Comparison of ENCODE assay signal across 18 cellular contexts in the genomic region with DNA sequence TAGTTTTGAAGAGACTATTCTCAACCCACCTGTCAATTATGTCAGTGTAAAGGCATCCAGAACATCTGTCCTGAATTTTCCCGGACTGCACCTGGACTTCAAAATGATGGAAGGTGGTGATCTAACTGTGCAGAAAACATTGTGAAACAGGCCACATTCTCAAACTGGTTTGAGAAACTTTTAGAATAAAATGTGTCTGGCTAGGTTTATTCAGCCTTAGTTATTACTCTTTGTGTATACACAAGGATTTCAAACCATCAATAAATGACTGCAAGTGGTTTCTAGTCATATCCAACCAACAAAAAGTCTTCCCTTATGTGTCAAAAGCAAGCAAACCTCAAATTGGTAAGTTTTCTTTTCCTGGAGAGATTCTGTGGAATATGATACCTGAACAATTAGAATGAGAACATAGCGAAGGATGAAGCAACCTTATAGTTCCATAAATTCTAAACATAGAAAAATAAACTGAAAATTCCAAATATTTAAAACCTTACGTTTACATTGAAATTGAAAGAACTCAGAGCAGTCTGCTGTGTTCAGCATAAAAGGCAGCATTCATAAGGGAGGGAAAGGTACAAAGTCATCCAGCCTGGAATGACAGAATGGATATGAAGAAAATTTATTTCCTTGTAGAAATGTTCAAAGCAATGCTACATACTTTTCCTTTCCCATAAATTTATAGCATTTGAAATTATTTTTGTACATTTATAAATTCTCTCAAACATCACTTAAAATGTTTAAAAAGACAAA.
"Had no signal": no experiment of that assay in that cellular context is flagged by ENCODE, and none has a peak within 500 bp of the region (broad histone marks: within the 10 kb centered on the region; RNA-seq: fewer than 3 reads in every experiment).

No MANE protein-coding gene starts in this region.

- ATAC-seq: activated T-cell treated with anti-CD3 and anti-CD28 coated beads, Interleukin-2, amount 50 U/mL, for 4 hours; lower lobe of right lung; T-cell had no signal

- DNase-seq: activated CD4-positive, alpha-beta memory T cell treated with anti-CD3 and anti-CD28 coated beads for 36 hours; activated gamma-delta T cell; activated T-cell treated with anti-CD3 and anti-CD28 coated beads, Interleukin-2, amount 50 U/mL, for 4 hours; aorta; colonic mucosa; lower lobe of right lung; midbrain; naive B cell; retina; spleen; stimulated activated CD4-positive, alpha-beta T cell treated with anti-CD3 and anti-CD28 coated beads, Interleukin-2, amount 100 ng/mL, for 24 hours; stimulated activated naive CD4-positive, alpha-beta T cell; substantia nigra; T-cell; T1000; transverse colon had no signal

- H3K36me3 ChIP-seq: colonic mucosa, lower lobe of right lung, spleen, transverse colon had no signal

- H3K9me3 ChIP-seq: colonic mucosa, lower lobe of right lung, transverse colon had no signal

- H3K4me1 ChIP-seq: colonic mucosa, lower lobe of right lung, spleen, transverse colon had no signal

- H3K27me3 ChIP-seq: colonic mucosa, hepatocyte, spleen, transverse colon had no signal

- H3K4me3 ChIP-seq: colonic mucosa, hepatocyte, lower lobe of right lung, spleen, transverse colon had no signal

- H3K27ac ChIP-seq: colonic mucosa, hepatocyte, lower lobe of right lung, spleen, transverse colon, VCaP had no signal
